ENCODE assay signal across 28 cellular contexts in the genomic region with DNA sequence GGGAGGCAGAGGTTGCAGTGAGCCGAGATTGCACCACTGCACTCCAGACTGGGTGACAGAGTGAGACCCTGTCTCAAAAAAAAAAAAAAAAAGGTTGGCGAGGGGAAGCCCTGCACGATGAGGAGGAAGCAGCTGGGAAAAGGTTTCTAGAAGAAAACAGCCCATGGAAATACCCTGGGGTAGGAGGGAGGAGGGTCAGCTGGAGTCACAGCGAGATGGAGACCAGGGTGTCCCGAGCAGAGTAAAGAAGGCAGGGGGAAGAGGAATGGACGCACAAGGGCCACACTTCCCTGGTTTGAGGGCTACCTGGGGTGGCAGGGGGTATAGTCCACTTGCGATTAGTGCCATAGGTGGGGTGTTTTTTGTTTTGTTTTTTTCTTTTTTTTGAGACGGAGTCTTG. TPM values are rescaled to one million over a fixed set of nuclear protein-coding genes. Genes with fewer than 3 reads are reported as not detected.
"Had no signal": no experiment of that assay in that cellular context is flagged by ENCODE, and none has a peak within 500 bp of the region (broad histone marks: within the 10 kb centered on the region; RNA-seq: fewer than 3 reads in every experiment).

No MANE protein-coding gene starts in this region.

- H2AFZ ChIP-seq: hepatocyte had no signal

- H3K9me3 ChIP-seq: adrenal gland, body of pancreas, colonic mucosa, esophagus muscularis mucosa, thoracic aorta, uterus had no signal

- H3K36me3 ChIP-seq: adrenal gland, colonic mucosa, thoracic aorta, uterus had no signal

- DNase-seq: activated B cell treated with CpG ODN at 0.5 μM for 24 hours; activated CD8-positive, alpha-beta memory T cell treated with anti-CD3 and anti-CD28 coated beads, Interleukin-2, amount 10 ng/mL, durations not matched to agents 7 days and 5 days; activated CD8-positive, alpha-beta T cell treated with anti-CD3 and anti-CD28 coated beads, Interleukin-2, amount 10 ng/mL, durations not matched to agents 7 days and 5 days; activated naive CD4-positive, alpha-beta T cell; activated T-cell treated with anti-CD3 and anti-CD28 coated beads, Interleukin-2, amount 50 U/mL, for 48 hours; adrenal gland; aorta; body of pancreas; cerebellar nuclear complex; colonic mucosa; effector memory CD8-positive, alpha-beta T cell; foreskin keratinocyte; islet precursor cell; left ventricle myocardium superior; mammary epithelial cell; stimulated activated CD4-positive, alpha-beta T cell treated with anti-CD3 and anti-CD28 coated beads, Interleukin-12 subunit alpha, Interleukin-12 subunit beta, amount 100 ng/mL, for 4 hours; stimulated activated CD4-positive, alpha-beta T cell treated with anti-CD3 and anti-CD28 coated beads, Interleukin-4, amount 100 ng/mL, for 1 hour; T-cell; trophoblast cell; uterus had no signal

- H3K79me2 ChIP-seq: hepatocyte had no signal

- H3K4me1 ChIP-seq: foreskin keratinocyte had no signal

- H3K4me2 ChIP-seq: hepatocyte had no signal

- ATAC-seq: activated CD4-positive, alpha-beta T cell treated with anti-CD3 and anti-CD28 coated beads for 36 hours; activated CD8-positive, alpha-beta memory T cell treated with anti-CD3 and anti-CD28 coated beads, Interleukin-2, amount 10 ng/mL, durations not matched to agents 7 days and 5 days; activated CD8-positive, alpha-beta T cell treated with anti-CD3 and anti-CD28 coated beads, Interleukin-2, amount 10 ng/mL, durations not matched to agents 7 days and 5 days; activated naive CD4-positive, alpha-beta T cell treated with anti-CD3 and anti-CD28 coated beads, Interleukin-2, amount 50 U/mL, for 72 hours; body of pancreas; effector memory CD8-positive, alpha-beta T cell; foreskin keratinocyte; left ventricle myocardium superior; sciatic nerve; T-cell had no signal

- H3K4me3 ChIP-seq: adrenal gland, body of pancreas, colonic mucosa, esophagus muscularis mucosa, hepatocyte, thoracic aorta, uterus had no signal

- H3K27ac ChIP-seq: body of pancreas, colonic mucosa, esophagus muscularis mucosa, foreskin keratinocyte, hepatocyte, skin epidermis, thoracic aorta, uterus had no signal

RNA-seq across cellular contexts. Expression of a gene that starts 27.3 kb away (rescaled TPM):
- total RNA-seq: activated B cell treated with CpG ODN at 0.5 μM for 24 hours; activated CD8-positive, alpha-beta T cell treated with anti-CD3 and anti-CD28 coated beads, Interleukin-2, amount 10 ng/mL, durations not matched to agents 7 days and 5 days had no signal
- polyA plus RNA-seq: neural cell had no signal
